Comparison of ENCODE assay signal across 8 cellular contexts in genomic region chr17:40344321-40345160, GRCh38. TPM values are rescaled to one million over a fixed set of nuclear protein-coding genes. Genes with fewer than 3 reads are reported as not detected.
DNase-seq lines count a peak whose midpoint lies in the region; ATAC-seq and TF ChIP-seq lines count a peak whose summit lies in the region.

No MANE protein-coding gene starts in this region.

- H3K4me1 Mint-ChIP-seq in HFFc6 (ENCODE audit: low read depth): peaks cover 65% of the 10 kb centered on the region
- peaks cover 66% of the 10 kb centered on the region for H3K4me1 Mint-ChIP-seq in activated naive CD8-positive, alpha-beta T cell treated with anti-CD3 and anti-CD28 coated beads, Interleukin-2, amount 10 ng/mL, durations not matched to agents 7 days and 5 days

- peak overlapping the region; percentile 93 for H3K4me3 Mint-ChIP-seq in HFFc6
- peak overlapping the region; percentile 68 for H3K4me3 Mint-ChIP-seq in activated naive CD8-positive, alpha-beta T cell treated with anti-CD3 and anti-CD28 coated beads, Interleukin-2, amount 10 ng/mL, durations not matched to agents 7 days and 5 days

- intact Hi-C loops in spleen (cut with DNase I; ENCODE audit: low total_unique reads): no loop called here

- peaks cover 5% of the 10 kb centered on the region for H3K27me3 Mint-ChIP-seq in HFFc6 (ENCODE audit: insufficient read depth)
- no peaks in the 10 kb centered on the region for H3K27me3 Mint-ChIP-seq in activated naive CD8-positive, alpha-beta T cell treated with anti-CD3 and anti-CD28 coated beads, Interleukin-2, amount 10 ng/mL, durations not matched to agents 7 days and 5 days

- H3K9me3 ChIP-seq in iPS-15b (ENCODE audit: control insufficient read depth, insufficient read depth, low read length) (no peaks in the 10 kb centered on the region), spleen (no peaks in the 10 kb centered on the region)

- peak overlapping the region; percentile 54 for H3K4me3 ChIP-seq in iPS-15b (ENCODE audit: low read depth, low read length)
- peak overlapping the region; percentile 25 to 81 (median 68) for H3K4me3 ChIP-seq in spleen

- no peaks in the 10 kb centered on the region for H3K9me3 Mint-ChIP-seq in HFFc6
- no peaks in the 10 kb centered on the region for H3K9me3 Mint-ChIP-seq in activated naive CD8-positive, alpha-beta T cell treated with anti-CD3 and anti-CD28 coated beads, Interleukin-2, amount 10 ng/mL, durations not matched to agents 7 days and 5 days

- H3K27me3 ChIP-seq in iPS-15b (ENCODE audit: control insufficient read depth, insufficient read depth, low read length): peaks cover 83% of the 10 kb centered on the region
- H3K27me3 ChIP-seq in spleen (replicated peaks in 1 of 7): no peaks in the 10 kb centered on the region

- peak overlapping the region; percentile 86 for H3K27ac Mint-ChIP-seq in HFFc6
- H3K27ac Mint-ChIP-seq in activated naive CD8-positive, alpha-beta T cell treated with anti-CD3 and anti-CD28 coated beads, Interleukin-2, amount 10 ng/mL, durations not matched to agents 7 days and 5 days: peak overlapping the region; percentile 56

- ATAC-seq in activated naive CD8-positive, alpha-beta T cell treated with anti-CD3 and anti-CD28 coated beads, Interleukin-2, amount 10 ng/mL, durations not matched to agents 7 days and 5 days (ENCODE audit: low read depth): no peak

- H3K4me1 ChIP-seq in iPS-15b (ENCODE audit: control insufficient read depth, insufficient read depth, low read length) (peaks cover 41% of the 10 kb centered on the region), spleen (peaks cover 66 to 100% (median 91%) of the 10 kb centered on the region in 6 donors)

- H3K9ac ChIP-seq in iPS-15b (ENCODE audit: low read depth, low read length): no peak overlapping the region

- H3K36me3 Mint-ChIP-seq in HFFc6 (ENCODE audit: low read depth): peaks cover 12% of the 10 kb centered on the region; the same call in 1 of the 2 replicates
- H3K36me3 Mint-ChIP-seq in activated naive CD8-positive, alpha-beta T cell treated with anti-CD3 and anti-CD28 coated beads, Interleukin-2, amount 10 ng/mL, durations not matched to agents 7 days and 5 days: peaks cover 32% of the 10 kb centered on the region

- 17 to 38% (median 25%) methylated on average over 6 to 7 of the region's 7 CpGs for WGBS in spleen, 5 donors

- no peaks in the 10 kb centered on the region for H3K36me3 ChIP-seq in iPS-15b (ENCODE audit: control insufficient read depth, insufficient read depth, low read length)
- peaks cover 0 to 29% (median 13%) of the 10 kb centered on the region in 6 donors for H3K36me3 ChIP-seq in spleen

- TF ChIP-seq POLR2A in spleen (IDR thresholded peaks at IDR 0.05): no peak

- POLR2A ChIA-PET in activated naive CD8-positive, alpha-beta T cell treated with anti-CD3 and anti-CD28 coated beads, Interleukin-2, amount 10 ng/mL, durations not matched to agents 7 days and 5 days (lab: Charles Lee): interaction anchor here (0.5 to 8.7 kb wide), 7 partner anchors 18 to 1344 kb away, joined by 3 to 170 read pairs (median 3); partner anchors contain the start of genes EIF1 and TOP2A

- no peak for TF ChIP-seq CTCF in HFFc6 (IDR thresholded peaks at IDR 0.05)
- TF ChIP-seq CTCF in spleen (IDR thresholded peaks at IDR 0.05 in 8 of 11, conservative IDR thresholded peaks at IDR 0.05 in 3 of 11): no peak

- H3K27ac ChIP-seq in spleen: peak overlapping the region; percentile 54 to 97 (median 92)

- DNase-seq in HFFc6: no peak
- no peak for DNase-seq in activated naive CD8-positive, alpha-beta T cell treated with anti-CD3 and anti-CD28 coated beads, Interleukin-2, amount 10 ng/mL, durations not matched to agents 7 days and 5 days
- no peak for DNase-seq in spleen
- DNase-seq in NCI-H82 (lab: John Stamatoyannopoulos, UW): no peak
- no peak for DNase-seq in NCI-H1417 treated with DMSO at 0.1 percent for 48 hours (lab: John Stamatoyannopoulos, UW)
- DNase-seq in DMS 273 treated with DMSO at 0.1 percent for 48 hours (lab: John Stamatoyannopoulos, UW): no peak
- DNase-seq in H4 (ENCODE audit: low spot score): no peak

RNA-seq across cellular contexts. Expression of gene GJD3, which starts 20.0 kb away (rescaled TPM):
- 1 to 10 TPM in 2 of 6 experiments, under 1 TPM in 4; 0.36 to 1.4 (median 0.81) TPM for total RNA-seq in HFFc6 (2021; fragmentation: NEBNext Ultra II Directional; extraction: Animal tissue kit (Norgen Biotek cat#: 25700))
- total RNA-seq in activated naive CD8-positive, alpha-beta T cell treated with anti-CD3 and anti-CD28 coated beads, Interleukin-2, amount 10 ng/mL, durations not matched to agents 7 days and 5 days: under 1 TPM in 1 of 2 experiments, not detected in 1; 0.48 TPM
- total RNA-seq in spleen: 10 to 100 TPM in 4 of 7 donors, 1 to 10 TPM in 3; 7.3 to 15.0 (median 10.4) TPM
- polyA plus RNA-seq in spleen: 1 to 10 TPM in 1 of 3 donors, under 1 TPM in 2; 0.20 to 1.1 (median 0.33) TPM
- not detected in 2 replicates for total RNA-seq in H4 (2014; rRNA removed; shearing (Covaris generic))

RNA-seq across cellular contexts. Expression of gene RARA, which starts 35.6 kb away (rescaled TPM):
- total RNA-seq in HFFc6 (2021; fragmentation: NEBNext Ultra II Directional; extraction: Animal tissue kit (Norgen Biotek cat#: 25700)): 10 to 100 TPM; 27.1 to 32.2 (median 28.8) TPM
- total RNA-seq in activated naive CD8-positive, alpha-beta T cell treated with anti-CD3 and anti-CD28 coated beads, Interleukin-2, amount 10 ng/mL, durations not matched to agents 7 days and 5 days: 10 to 100 TPM; 51.7 to 53.6 TPM
- total RNA-seq in spleen: 10 to 100 TPM; 56.6 to 95.1 (median 71.2) TPM
- 10 to 100 TPM; 13.3 to 28.3 (median 14.8) TPM for polyA plus RNA-seq in spleen
- total RNA-seq in H4 (2014; rRNA removed; shearing (Covaris generic)): 17.7 and 19.7 TPM in 2 replicates

RNA-seq across cellular contexts. Expression of gene CDC6, which starts 56.9 kb away (rescaled TPM):
- total RNA-seq in HFFc6 (2021; fragmentation: NEBNext Ultra II Directional; extraction: Animal tissue kit (Norgen Biotek cat#: 25700)): 10 to 100 TPM; 16.9 to 36.0 (median 31.5) TPM
- 10 to 100 TPM; 67.9 to 75.2 TPM for total RNA-seq in activated naive CD8-positive, alpha-beta T cell treated with anti-CD3 and anti-CD28 coated beads, Interleukin-2, amount 10 ng/mL, durations not matched to agents 7 days and 5 days
- 10 to 100 TPM in 2 of 7 donors, 1 to 10 TPM in 5; 4.2 to 11.6 (median 5.7) TPM for total RNA-seq in spleen
- 1 to 10 TPM; 1.2 to 4.8 (median 4.1) TPM for polyA plus RNA-seq in spleen
- 48.0 and 62.5 TPM in 2 replicates for total RNA-seq in H4 (2014; rRNA removed; shearing (Covaris generic))
